Comparison of ENCODE assay signal across 21 cellular contexts in the genomic region with DNA sequence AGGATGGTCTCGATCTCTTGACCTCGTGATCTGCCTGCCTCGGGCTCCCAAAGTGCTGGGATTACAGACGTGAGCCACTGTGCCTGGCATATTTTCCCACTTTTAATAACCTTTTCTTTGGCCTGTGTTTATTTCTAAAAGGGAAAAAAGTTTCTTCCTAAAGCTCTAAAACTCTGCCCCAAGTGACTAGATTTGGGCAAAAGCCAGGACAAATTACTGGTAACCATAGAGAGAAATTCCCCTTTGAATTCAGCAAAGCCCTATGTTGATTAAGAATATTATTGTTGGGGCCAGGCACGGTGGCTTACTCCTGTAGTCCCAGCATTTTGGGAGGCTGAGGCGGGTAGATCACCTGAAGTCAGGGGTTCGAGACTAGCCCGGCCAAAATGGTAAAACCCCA. TPM values are rescaled to one million over a fixed set of nuclear protein-coding genes. Genes with fewer than 3 reads are reported as not detected.
DNase-seq lines count a peak whose midpoint lies in the region; ATAC-seq, FAIRE-seq and TF ChIP-seq lines count a peak whose summit lies in the region.
"Had no signal": no experiment of that assay in that cellular context is flagged by ENCODE, and none has a peak within 500 bp of the region (broad histone marks: within the 10 kb centered on the region; RNA-seq: fewer than 3 reads in every experiment).

No MANE protein-coding gene starts in this region.

- H3K27me3 Mint-ChIP-seq in HFFc6 (ENCODE audit: insufficient read depth) = no peaks in the 10 kb centered on the region
- H3K27me3 Mint-ChIP-seq in activated CD4-positive, alpha-beta T cell treated with anti-CD3 and anti-CD28 coated beads for 36 hours = no peaks in the 10 kb centered on the region
- H3K27me3 Mint-ChIP-seq: CD4-positive, CD25-positive, alpha-beta regulatory T cell; CD8-positive, alpha-beta memory T cell had no signal

- WGBS in right lobe of liver (ENCODE audit: insufficient coverage, low coverage, low lambda C conversion rate, missing lambda C conversion rate) = 41% methylated on average over 5 of the region's 8 CpGs
- WGBS in small intestine, 3 donors = 86 to 94% (median 93%) methylated on average over 8 of the region's 8 CpGs

- intact Hi-C loops in right lobe of liver (cut with DNase I) = loop anchor here in 1 of 2 donors (10.0 kb wide), 1 partner anchor 177 kb away; no protein-coding TSS in a partner anchor
- intact Hi-C loops in activated CD4-positive, alpha-beta T cell treated with anti-CD3 and anti-CD28 coated beads for 36 hours (cut with DNase I, micrococcal nuclease) = no loop called here

- H3K4me1 Mint-ChIP-seq in HFFc6 (ENCODE audit: low read depth) = peaks cover 23% of the 10 kb centered on the region
- no peaks in the 10 kb centered on the region for H3K4me1 Mint-ChIP-seq in activated CD4-positive, alpha-beta T cell treated with anti-CD3 and anti-CD28 coated beads for 36 hours

- H3K4me3 ChIP-seq in right lobe of liver (no peak overlapping the region), small intestine (ENCODE audit: low read depth in 1 of 2, low read length in 2 of 2) (no peak overlapping the region)
- H3K4me3 ChIP-seq: HAP-1 had no signal

- no peak for TF ChIP-seq POLR2A in right lobe of liver (IDR thresholded peaks at IDR 0.05)

- CTCF ChIA-PET in activated CD4-positive, alpha-beta T cell treated with anti-CD3 and anti-CD28 coated beads for 36 hours (lab: Charles Lee) = interaction anchor here (0.6 kb wide), 1 partner anchor 179 kb away, joined by 3 read pairs; no protein-coding TSS in a partner anchor

- POLR2A ChIA-PET in activated CD4-positive, alpha-beta T cell treated with anti-CD3 and anti-CD28 coated beads for 36 hours (lab: Charles Lee) = no interaction called here

- H3K9me3 ChIP-seq in right lobe of liver = no peaks in the 10 kb centered on the region
- no peaks in the 10 kb centered on the region for H3K9me3 ChIP-seq in small intestine (ENCODE audit: control insufficient read depth, low read depth)
- H3K9me3 ChIP-seq: BE2C, HAP-1 had no signal

- TF ChIP-seq CTCF in HFFc6 (IDR thresholded peaks at IDR 0.05) = no peak
- no peak for TF ChIP-seq CTCF in right lobe of liver (IDR thresholded peaks at IDR 0.05)

- H3K4me3 Mint-ChIP-seq in HFFc6 = no peak overlapping the region
- H3K4me3 Mint-ChIP-seq in activated CD4-positive, alpha-beta T cell treated with anti-CD3 and anti-CD28 coated beads for 36 hours = no peak overlapping the region
- H3K4me3 Mint-ChIP-seq: CD4-positive, CD25-positive, alpha-beta regulatory T cell; CD8-positive, alpha-beta memory T cell had no signal

- H3K27ac ChIP-seq in right lobe of liver (peak overlapping the region; percentile 39 to 73 (median 42)), small intestine (ENCODE audit: low read depth in 1 of 2, low read length in 1 of 2) (no peak overlapping the region)

- DNase-seq in HFFc6 (no peak), astrocyte of the hippocampus (ENCODE audit: low read depth, low spot score) (peak; percentile 8), right lobe of liver (no peak), stromal cell of bone marrow (ENCODE audit: low read depth) (peak; percentile 49), small intestine (no peak), left lobe of liver (ENCODE audit: low spot score) (no peak)
- DNase-seq in activated CD4-positive, alpha-beta T cell treated with anti-CD3 and anti-CD28 coated beads for 36 hours = no peak
- DNase-seq: ACHN; BE2C; C1 segment of cervical spinal cord; CD4-positive, CD25-positive, alpha-beta regulatory T cell; CD8-positive, alpha-beta memory T cell; COR-L47; DMS 273 treated with DMSO at 0.1 percent for 48 hours; DMS53; DND-41 had no signal

- no peaks in the 10 kb centered on the region for H3K27me3 ChIP-seq in right lobe of liver
- H3K27me3 ChIP-seq in small intestine (ENCODE audit: control insufficient read depth in 2 of 2, insufficient read depth in 2 of 2, low read length in 2 of 2) = no peaks in the 10 kb centered on the region
- H3K27me3 ChIP-seq: BE2C had no signal

- H3K9me3 Mint-ChIP-seq in HFFc6 = no peaks in the 10 kb centered on the region
- no peaks in the 10 kb centered on the region for H3K9me3 Mint-ChIP-seq in activated CD4-positive, alpha-beta T cell treated with anti-CD3 and anti-CD28 coated beads for 36 hours (ENCODE audit: low read depth)
- H3K9me3 Mint-ChIP-seq: CD4-positive, CD25-positive, alpha-beta regulatory T cell; CD8-positive, alpha-beta memory T cell had no signal

- H3K36me3 ChIP-seq in right lobe of liver (no peaks in the 10 kb centered on the region), small intestine (ENCODE audit: control insufficient read depth in 2 of 2, insufficient read depth in 2 of 2, low read length in 2 of 2) (peaks cover 0 to 3% of the 10 kb centered on the region in 2 donors)
- H3K36me3 ChIP-seq: BE2C, HAP-1 had no signal

- H3K4me1 ChIP-seq in right lobe of liver (peaks cover 0 to 22% (median 9%) of the 10 kb centered on the region in 4 donors), small intestine (ENCODE audit: control insufficient read depth in 2 of 2, insufficient read depth in 1 of 2, low read depth in 1 of 2, low read length in 1 of 2) (no peaks in the 10 kb centered on the region)
- H3K4me1 ChIP-seq: BE2C had no signal

- H3K27ac Mint-ChIP-seq in HFFc6 = peak overlapping the region; percentile 52
- H3K27ac Mint-ChIP-seq in activated CD4-positive, alpha-beta T cell treated with anti-CD3 and anti-CD28 coated beads for 36 hours = no peak overlapping the region
- H3K27ac Mint-ChIP-seq: CD4-positive, CD25-positive, alpha-beta regulatory T cell; CD8-positive, alpha-beta memory T cell had no signal

- ATAC-seq in right lobe of liver = peak in 1 of 4 donors; percentile 42
- no peak for ATAC-seq in activated CD4-positive, alpha-beta T cell treated with anti-CD3 and anti-CD28 coated beads for 36 hours
- no peak for ATAC-seq in left lobe of liver

- peaks cover 5% of the 10 kb centered on the region for H3K36me3 Mint-ChIP-seq in HFFc6 (ENCODE audit: low read depth)
- peaks cover 4% of the 10 kb centered on the region for H3K36me3 Mint-ChIP-seq in activated CD4-positive, alpha-beta T cell treated with anti-CD3 and anti-CD28 coated beads for 36 hours (ENCODE audit: low read depth)

- no peak for FAIRE-seq in small intestine (lab: Jason Lieb, UNC)
- FAIRE-seq: A204.1, G401.6, GM12891, GM19239 had no signal

RNA-seq across cellular contexts. Expression of gene TRPM7, which starts 11.5 kb away (rescaled TPM):
- 10 to 100 TPM; 20.6 to 24.6 (median 23.5) TPM for total RNA-seq in HFFc6 (2021; fragmentation: NEBNext Ultra II Directional; extraction: Animal tissue kit (Norgen Biotek cat#: 25700))
- 10 to 100 TPM; 20.9 to 31.9 (median 24.7) TPM for total RNA-seq in right lobe of liver
- 10 to 100 TPM in 1 of 3 donors, 1 to 10 TPM in 2; 5.7 to 10.7 (median 8.3) TPM for polyA plus RNA-seq in small intestine
- 10 to 100 TPM; 40.7 to 41.4 TPM for total RNA-seq in activated CD4-positive, alpha-beta T cell treated with anti-CD3 and anti-CD28 coated beads for 36 hours
- 21.6 TPM for total RNA-seq in left lobe of liver

Comparison
In these comparisons a context has a peak if more than half of its experiments do, and no peak if none do; other contexts are left out.
1. DNase-seq: peak in astrocyte of the hippocampus (single experiment) and stromal cell of bone marrow (single experiment); none in HFFc6 (single experiment), right lobe of liver (0 of 3), small intestine (single experiment), activated CD4-positive, alpha-beta T cell treated with anti-CD3 and anti-CD28 coated beads for 36 hours (single experiment) and left lobe of liver (single experiment).
2. H3K27ac ChIP-seq: peak in right lobe of liver (3 of 3); none in small intestine (0 of 2).